ENCODE assay signal across 1 cellular context in genomic region chr5:124700333-124700732, GRCh38.
TF ChIP-seq lines count a peak whose summit lies in the region.

No MANE protein-coding gene starts in this region.

TF ChIP-seq in H1, 55 proteins besides CTCF, POLR2A, EP300 and RAD21 (continued from another document):
- TF ChIP-seq SP2 (IDR thresholded peaks at IDR 0.05; ENCODE audit: low read length) (no peak), EGR1 (IDR thresholded peaks at IDR 0.05; ENCODE audit: borderline replicate concordance, low read depth, low read length) (no peak), EZH2 (IDR thresholded peaks at IDR 0.05; ENCODE audit: low read depth, low read length, severe bottlenecking) (no peak), CHD1 (IDR thresholded peaks at IDR 0.05; ENCODE audit: low read depth, low read length) (no peak), BACH1 (IDR thresholded peaks at IDR 0.05; ENCODE audit: low read length) (no peak), BRCA1 (IDR thresholded peaks at IDR 0.05; ENCODE audit: low read depth, low read length) (no peak), TAF7 (optimal IDR thresholded peaks at IDR 0.05; ENCODE audit: borderline replicate concordance, low read depth, low read length) (no peak), TAF1 (IDR thresholded peaks at IDR 0.05; ENCODE audit: low read depth, low read length) (no peak), SUZ12 (IDR thresholded peaks at IDR 0.05; ENCODE audit: low read length) (no peak), MAX (IDR thresholded peaks at IDR 0.05) (no peak), SIN3A (conservative IDR thresholded peaks at IDR 0.05 in 1 of 2, IDR thresholded peaks at IDR 0.05 in 1 of 2; ENCODE audit: low read depth in 1 of 2, low read length in 2 of 2) (no peak), PHF8 (conservative IDR thresholded peaks at IDR 0.05; ENCODE audit: low read depth, low read length) (no peak)
